ENCODE assay signal across 8 cellular contexts in genomic region chr11:118194835-118195627, GRCh38. TPM values are rescaled to one million over a fixed set of nuclear protein-coding genes. Genes with fewer than 3 reads are reported as not detected.
DNase-seq lines count a peak whose midpoint lies in the region; ATAC-seq and TF ChIP-seq lines count a peak whose summit lies in the region.

No MANE protein-coding gene starts in this region.

- H3K27me3 Mint-ChIP-seq in WTC11 (ENCODE audit: low read depth), result peaks cover 11% of the 10 kb centered on the region

- TF ChIP-seq CTCF in HCT116 (IDR thresholded peaks at IDR 0.05 in 2 of 3, conservative IDR thresholded peaks at IDR 0.05 in 1 of 3; ENCODE audit: borderline replicate concordance in 1 of 3, insufficient read depth in 1 of 3, low read depth in 2 of 3, low read length in 2 of 3), result no peak
- no peak for TF ChIP-seq CTCF in WTC11 (IDR thresholded peaks at IDR 0.05)
- no peak for TF ChIP-seq CTCF in heart left ventricle (IDR thresholded peaks at IDR 0.05)
- no peak for TF ChIP-seq CTCF in GM13976 (IDR thresholded peaks at IDR 0.05; ENCODE audit: borderline replicate concordance, control extremely low read depth, extremely low read depth, insufficient read depth, missing control alignments)

- in situ Hi-C loops in GM13976 (cut with MboI; ENCODE audit: low sequenced_read_pairs, unreplicated experiment), result loop anchor here (10.0 kb wide), 1 partner anchor 100 kb away; no protein-coding TSS in a partner anchor

- H3K4me1 ChIP-seq in HCT116 (ENCODE audit: control insufficient read depth in 1 of 2, insufficient read depth in 2 of 2, low read length in 2 of 2) (peaks cover 0 to 17% of the 10 kb centered on the region in 2 experiments; a peak in 3 of 4 replicates), heart left ventricle (peaks cover 0 to 36% (median 25%) of the 10 kb centered on the region in 12 donors)

- no peaks in the 10 kb centered on the region for H3K27me3 ChIP-seq in HCT116 (ENCODE audit: insufficient read depth, low read length)
- H3K27me3 ChIP-seq in heart left ventricle, result no peaks in the 10 kb centered on the region

- RAD21 ChIA-PET in HCT116 (lab: Charles Lee; ENCODE audit: low non-redundant PET in 1 of 2, low total read pairs in 2 of 2, uncharacterized antibody in 2 of 2, unreplicated experiment in 2 of 2), result no interaction called here

- WGBS in heart left ventricle, 4 donors, result 23 to 30% (median 30%) methylated on average over 10 of the region's 10 CpGs

- no peak overlapping the region for H3K4me3 Mint-ChIP-seq in WTC11

- no peaks in the 10 kb centered on the region for H3K9me3 ChIP-seq in HCT116 (ENCODE audit: control insufficient read depth in 1 of 2, insufficient read depth in 1 of 2, low read depth in 1 of 2, low read length in 2 of 2)
- no peaks in the 10 kb centered on the region for H3K9me3 ChIP-seq in heart left ventricle

- no peak overlapping the region for H2AFZ ChIP-seq in HCT116 (ENCODE audit: low read depth, low read length, poor library complexity, severe bottlenecking)

- no peak for TF ChIP-seq RAD21 in HCT116 (IDR thresholded peaks at IDR 0.05; ENCODE audit: low read depth)

- DNase-seq in HCT116 (ENCODE audit: low read depth, low spot score) (no peak), WTC11 (ENCODE audit: low spot score) (no peak), heart left ventricle (peak; percentile 71 to 90 (median 85)), sciatic nerve (ENCODE audit: low spot score) (peak; percentile 78), NCI-H1436 (lab: John Stamatoyannopoulos, UW) (no peak), GM13976 (ENCODE audit: low spot score) (no peak)
- DNase-seq in activated CD8-positive, alpha-beta memory T cell treated with anti-CD3 and anti-CD28 coated beads, Interleukin-2, amount 50 U/mL, for 48 hours, result no peak

- H3K27ac Mint-ChIP-seq in WTC11, result no peak overlapping the region

- POLR2A ChIA-PET in HCT116 (lab: Charles Lee), result no interaction called here
- POLR2A ChIA-PET in WTC11 (lab: Charles Lee), result no interaction called here

- TF ChIP-seq POLR2A in HCT116 (IDR thresholded peaks at IDR 0.05; ENCODE audit: borderline replicate concordance, extremely low read depth, insufficient read depth, insufficient read length) (no peak), heart left ventricle (IDR thresholded peaks at IDR 0.05) (no peak)

- no peak overlapping the region for H3K4me2 ChIP-seq in HCT116 (ENCODE audit: low read length)

- peaks cover 38% of the 10 kb centered on the region for H3K4me1 Mint-ChIP-seq in WTC11

- H4K20me1 ChIP-seq in HCT116 (ENCODE audit: insufficient read depth), result no peaks in the 10 kb centered on the region

- H3K9me2 ChIP-seq in HCT116 (ENCODE audit: insufficient read depth), result no peaks in the 10 kb centered on the region

- ATAC-seq in HCT116, result peak; percentile 18; the same call in 1 of the 2 replicates
- no peak for ATAC-seq in WTC11
- peak; percentile 97 to 99 (median 98) for ATAC-seq in heart left ventricle
- ATAC-seq in sciatic nerve, result peak; percentile 97
- no peak for ATAC-seq in HG03108 (IDR thresholded peaks at IDR 0.05; ENCODE audit: unreplicated experiment)

- no peaks in the 10 kb centered on the region for H3K79me2 ChIP-seq in HCT116 (ENCODE audit: insufficient read depth, low read length)

- H3K9me3 Mint-ChIP-seq in WTC11, result peaks cover 27% of the 10 kb centered on the region

- H3K36me3 ChIP-seq in HCT116 (ENCODE audit: control insufficient read depth in 1 of 2, insufficient read depth in 2 of 2, low read length in 2 of 2) (no peaks in the 10 kb centered on the region), heart left ventricle (peaks cover 0 to 31% (median 0%) of the 10 kb centered on the region in 9 donors)

- H3K36me3 Mint-ChIP-seq in WTC11, result peaks cover 8% of the 10 kb centered on the region

- no TSS peak for BruUV-seq in HCT116 (replicated peaks; lab: Mats Ljungman, UMichigan)

- no peak overlapping the region for H3K9ac ChIP-seq in HCT116 (ENCODE audit: low read length)

- CTCF ChIA-PET in HCT116 (lab: Charles Lee), result no interaction called here
- CTCF ChIA-PET in WTC11 (lab: Charles Lee), result interaction anchor here (1.8 kb wide), 1 partner anchor 23 kb away, joined by 8 read pairs; no protein-coding TSS in a partner anchor

- intact Hi-C loops in HCT116 (cut with micrococcal nuclease), result no loop called here
- intact Hi-C loops in heart left ventricle (cut with DNase I), result loop anchor here in 9 of 10 donors (1.0 to 10.0 kb wide), 10 partner anchors 14 to 300 kb away; partner anchors contain the start of genes MPZL3 (in 1 of the 9) and UBE4A (in 1 of the 9)
- intact Hi-C loops in sciatic nerve (cut with DNase I), result no loop called here

- no peak overlapping the region for H3K4me3 ChIP-seq in HCT116 (replicated peaks in 1 of 2; ENCODE audit: low read depth in 1 of 2, low read length in 2 of 2)
- no peak overlapping the region for H3K4me3 ChIP-seq in heart left ventricle

- H3K27ac ChIP-seq in HCT116 (ENCODE audit: low read depth, low read length) (no peak overlapping the region), heart left ventricle (peak overlapping the region; percentile 66 to 97 (median 84))

TF ChIP-seq in HCT116, 20 proteins besides CTCF, POLR2A, EP300 and RAD21 (continues in another document):
- TF ChIP-seq CEBPB (IDR thresholded peaks at IDR 0.05; ENCODE audit: low read depth) (no peak), CBX3 (IDR thresholded peaks at IDR 0.05; ENCODE audit: low read depth) (no peak), ZBTB33 (IDR thresholded peaks at IDR 0.05; ENCODE audit: extremely low read depth, insufficient replicate concordance, low read length) (no peak), SRF (IDR thresholded peaks at IDR 0.05; ENCODE audit: low read depth) (no peak), EGR1 (IDR thresholded peaks at IDR 0.05; ENCODE audit: low read depth) (no peak), ZNF274 (IDR thresholded peaks at IDR 0.05; ENCODE audit: low read depth, low read length) (no peak), TCF7L2 (IDR thresholded peaks at IDR 0.05; ENCODE audit: borderline replicate concordance, extremely low read depth, insufficient read depth, insufficient read length) (no peak)

TF ChIP-seq in WTC11, 78 proteins besides CTCF, POLR2A, EP300 and RAD21:
- TF ChIP-seq ZNF396 (CRISPR knock-in tag; IDR thresholded peaks at IDR 0.05; ENCODE audit: borderline replicate concordance) (no peak), CREM (CRISPR knock-in tag; IDR thresholded peaks at IDR 0.05) (no peak), GABPB1 (CRISPR knock-in tag; IDR thresholded peaks at IDR 0.05) (peak; percentile 93)
TF ChIP-seq in WTC11: peak in this region for 1.

RNA-seq across cellular contexts. Expression of gene SCN2B, which starts 18.6 kb away (rescaled TPM):
- total RNA-seq in HCT116 (2021; ENCODE audit: unreplicated experiment) (not detected), WTC11 (2021) (0.16 to 0.37 TPM (median 0.20 TPM) in 3 replicates), heart left ventricle (10 to 100 TPM in 5 of 9 donors, 1 to 10 TPM in 4; 3.6 to 32.5 (median 11.8) TPM), sciatic nerve (2.7 TPM)
- polyA plus RNA-seq in HCT116 (2012), result 0.01 TPM in 1 of 2 replicates, not detected in the other
- polyA plus RNA-seq in heart left ventricle, result 10 to 100 TPM in 1 of 2 donors, 1 to 10 TPM in 1; 5.0 to 17.5 TPM

RNA-seq across cellular contexts. Expression of gene JAML, which starts 29.8 kb away (rescaled TPM):
- total RNA-seq in HCT116 (2021; ENCODE audit: unreplicated experiment) (0.30 TPM), WTC11 (2021) (0.24 to 0.37 TPM in 2 of 3 replicates, not detected in the other), heart left ventricle (10 to 100 TPM in 2 of 9 donors, 1 to 10 TPM in 6, under 1 TPM in 1; 0.90 to 18.4 (median 2.0) TPM), sciatic nerve (20.8 TPM)
- not detected in 2 replicates for polyA plus RNA-seq in HCT116 (2012)
- 1 to 10 TPM; 1.4 to 1.6 TPM for polyA plus RNA-seq in heart left ventricle

RNA-seq across cellular contexts. Expression of gene SCN4B, which starts 42.4 kb away (rescaled TPM):
- total RNA-seq in HCT116 (2021; ENCODE audit: unreplicated experiment) (0.32 TPM), WTC11 (2021) (3.5 to 4.5 TPM (median 4.4 TPM) in 3 replicates), heart left ventricle (10 to 100 TPM in 6 of 9 donors, 1 to 10 TPM in 3; 2.1 to 16.9 (median 12.7) TPM), sciatic nerve (2.9 TPM)
- 0.07 and 0.22 TPM in 2 replicates for polyA plus RNA-seq in HCT116 (2012)
- polyA plus RNA-seq in heart left ventricle, result 1 to 10 TPM; 6.4 to 8.6 TPM

RNA-seq across cellular contexts. Expression of gene MPZL3, which starts 57.1 kb away (rescaled TPM):
- total RNA-seq in HCT116 (2021; ENCODE audit: unreplicated experiment) (8.7 TPM), WTC11 (2021) (1.6 to 2.1 TPM (median 2.0 TPM) in 3 replicates), heart left ventricle (1 to 10 TPM; 1.3 to 6.2 (median 3.3) TPM), sciatic nerve (2.7 TPM)
- polyA plus RNA-seq in HCT116 (2012), result 4.0 and 4.5 TPM in 2 replicates
- polyA plus RNA-seq in heart left ventricle, result 1 to 10 TPM; 1.3 to 4.2 TPM

Comparison
In these comparisons a context has a peak if more than half of its experiments do, and no peak if none do; other contexts are left out.
1. ATAC-seq: peak in HCT116 (single experiment), heart left ventricle (4 of 4) and sciatic nerve (single experiment); none in WTC11 (single experiment) and HG03108 (single experiment).
2. DNase-seq: peak in heart left ventricle (5 of 5) and sciatic nerve (single experiment); none in HCT116 (single experiment), WTC11 (single experiment), activated CD8-positive, alpha-beta memory T cell treated with anti-CD3 and anti-CD28 coated beads, Interleukin-2, amount 50 U/mL, for 48 hours (single experiment), NCI-H1436 (single experiment) and GM13976 (single experiment).
3. intact Hi-C loops: an anchor here in heart left ventricle (1.0 to 10.0 kb wide); none called in HCT116 and sciatic nerve.